Comparison of ENCODE assay signal across 8 cellular contexts in the genomic region with DNA sequence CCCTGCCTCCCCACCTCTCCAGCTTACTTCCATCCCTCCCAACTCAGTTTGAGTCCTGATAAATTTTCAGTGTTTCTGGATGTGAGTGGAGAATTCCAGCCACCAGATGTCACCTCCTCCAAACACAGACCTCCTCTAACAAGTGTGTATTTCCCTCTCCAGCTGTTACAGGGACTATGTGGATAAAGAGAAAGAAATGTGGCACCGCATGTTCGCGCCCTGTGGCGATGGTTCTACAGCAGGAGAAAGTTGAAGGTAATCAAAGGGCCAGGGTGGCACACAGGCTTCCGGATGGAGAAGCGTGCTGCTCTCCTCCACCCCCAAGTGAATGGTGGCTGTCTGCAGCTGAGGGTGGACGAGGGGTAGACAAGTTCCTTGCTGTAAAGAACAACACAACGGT. TPM values are rescaled to one million over a fixed set of nuclear protein-coding genes. Genes with fewer than 3 reads are reported as not detected.
DNase-seq lines count a peak whose midpoint lies in the region; ATAC-seq and TF ChIP-seq lines count a peak whose summit lies in the region.

No MANE protein-coding gene starts in this region.

- TF ChIP-seq CTCF in brain microvascular endothelial cell (IDR thresholded peaks at IDR 0.05; ENCODE audit: low read depth, low read length, missing control alignments) (peak; percentile 80), liver (IDR thresholded peaks at IDR 0.05; ENCODE audit: low read depth, low read length, missing input control) (peak; percentile 63), vagina (IDR thresholded peaks at IDR 0.05) (peak in 2 of 3 experiments; percentile 26 to 30)

- DNase-seq in NCI-H524 (lab: John Stamatoyannopoulos, UW) (peak; percentile 23 to 68), NCI-H524 treated with DMSO at 0.1 percent for 48 hours (lab: John Stamatoyannopoulos, UW) (no peak), brain microvascular endothelial cell (peak; percentile 68), vagina (ENCODE audit: extremely low spot score in 2 of 2) (no peak), cerebellum (ENCODE audit: low spot score) (no peak)
- DNase-seq in activated T-cell treated with anti-CD3 and anti-CD28 coated beads, Interleukin-2, amount 50 U/mL, for 72 hours = no peak

- H3K4me3 Mint-ChIP-seq in activated T-cell treated with anti-CD3 and anti-CD28 coated beads, Interleukin-2, amount 50 U/mL, for 72 hours = no peak overlapping the region

- no peak overlapping the region for H3K27ac Mint-ChIP-seq in activated T-cell treated with anti-CD3 and anti-CD28 coated beads, Interleukin-2, amount 50 U/mL, for 72 hours

- no peaks in the 10 kb centered on the region for H3K9me3 ChIP-seq in liver (ENCODE audit: control insufficient read depth in 4 of 4, low read length in 3 of 4)
- H3K9me3 ChIP-seq in vagina = no peaks in the 10 kb centered on the region

- no peaks in the 10 kb centered on the region for H3K27me3 ChIP-seq in brain microvascular endothelial cell (replicated peaks)
- no peaks in the 10 kb centered on the region for H3K27me3 ChIP-seq in liver (ENCODE audit: control insufficient read depth in 4 of 4, insufficient read depth in 4 of 4, low read length in 3 of 4)
- no peaks in the 10 kb centered on the region for H3K27me3 ChIP-seq in vagina

- no peak overlapping the region for H3K4me3 ChIP-seq in brain microvascular endothelial cell (ENCODE audit: low read depth, low read length)
- no peak overlapping the region for H3K4me3 ChIP-seq in liver (ENCODE audit: low read depth in 1 of 3, low read length in 3 of 3)
- no peak overlapping the region for H3K4me3 ChIP-seq in vagina

- no peaks in the 10 kb centered on the region for H3K27me3 Mint-ChIP-seq in activated T-cell treated with anti-CD3 and anti-CD28 coated beads, Interleukin-2, amount 50 U/mL, for 72 hours (ENCODE audit: low read depth)

- peaks cover 5% of the 10 kb centered on the region for H3K4me1 Mint-ChIP-seq in activated T-cell treated with anti-CD3 and anti-CD28 coated beads, Interleukin-2, amount 50 U/mL, for 72 hours (ENCODE audit: low read depth)

- H3K36me3 Mint-ChIP-seq in activated T-cell treated with anti-CD3 and anti-CD28 coated beads, Interleukin-2, amount 50 U/mL, for 72 hours (ENCODE audit: insufficient read depth in 2 of 2) = no peaks in the 10 kb centered on the region

- H3K9me3 Mint-ChIP-seq in activated T-cell treated with anti-CD3 and anti-CD28 coated beads, Interleukin-2, amount 50 U/mL, for 72 hours = no peaks in the 10 kb centered on the region

- no peaks in the 10 kb centered on the region for H3K36me3 ChIP-seq in brain microvascular endothelial cell (replicated peaks)
- no peaks in the 10 kb centered on the region for H3K36me3 ChIP-seq in liver (ENCODE audit: control insufficient read depth in 4 of 4, insufficient read depth in 3 of 4, low read depth in 1 of 4, low read length in 3 of 4)
- no peaks in the 10 kb centered on the region for H3K36me3 ChIP-seq in vagina

- intact Hi-C loops in vagina (cut with DNase I) = no loop called here

- 44% methylated on average over 8 of the region's 8 CpGs for WGBS in liver

- TF ChIP-seq RAD21 in liver (IDR thresholded peaks at IDR 0.05) = peak; percentile 86 to 92

- no peak overlapping the region for H3K27ac ChIP-seq in brain microvascular endothelial cell
- H3K27ac ChIP-seq in liver (ENCODE audit: low read depth in 1 of 2, low read length in 2 of 2) = no peak overlapping the region
- no peak overlapping the region for H3K27ac ChIP-seq in vagina

- no peak overlapping the region for H3K9ac ChIP-seq in liver (ENCODE audit: low read depth in 1 of 2, low read length in 2 of 2)

- H3K4me1 ChIP-seq in liver (ENCODE audit: control insufficient read depth in 4 of 4, insufficient read depth in 4 of 4, low read length in 3 of 4) = peaks cover 5 to 36% (median 20%) of the 10 kb centered on the region in 4 donors
- H3K4me1 ChIP-seq in vagina = peaks cover 14% of the 10 kb centered on the region

- in situ Hi-C loops in brain microvascular endothelial cell (cut with HindIII; ENCODE audit: low pct_ligation_motif_present, low sequenced_read_pairs) = no loop called here

- ATAC-seq in activated T-cell treated with anti-CD3 and anti-CD28 coated beads, Interleukin-2, amount 50 U/mL, for 72 hours (replicated peaks in 1 of 2) = no peak
- no peak for ATAC-seq in HG02885 (IDR thresholded peaks at IDR 0.05; ENCODE audit: poor library complexity, unreplicated experiment)

- no peak for TF ChIP-seq POLR2A in vagina (IDR thresholded peaks at IDR 0.05)

TF ChIP-seq in liver, 16 proteins besides CTCF, POLR2A, EP300 and RAD21:
- TF ChIP-seq SP1 (IDR thresholded peaks at IDR 0.05) = no peak
- no peak for TF ChIP-seq RXRA (IDR thresholded peaks at IDR 0.05)
- TF ChIP-seq FOXA2 (IDR thresholded peaks at IDR 0.05) = no peak
- TF ChIP-seq, protein P1, sequence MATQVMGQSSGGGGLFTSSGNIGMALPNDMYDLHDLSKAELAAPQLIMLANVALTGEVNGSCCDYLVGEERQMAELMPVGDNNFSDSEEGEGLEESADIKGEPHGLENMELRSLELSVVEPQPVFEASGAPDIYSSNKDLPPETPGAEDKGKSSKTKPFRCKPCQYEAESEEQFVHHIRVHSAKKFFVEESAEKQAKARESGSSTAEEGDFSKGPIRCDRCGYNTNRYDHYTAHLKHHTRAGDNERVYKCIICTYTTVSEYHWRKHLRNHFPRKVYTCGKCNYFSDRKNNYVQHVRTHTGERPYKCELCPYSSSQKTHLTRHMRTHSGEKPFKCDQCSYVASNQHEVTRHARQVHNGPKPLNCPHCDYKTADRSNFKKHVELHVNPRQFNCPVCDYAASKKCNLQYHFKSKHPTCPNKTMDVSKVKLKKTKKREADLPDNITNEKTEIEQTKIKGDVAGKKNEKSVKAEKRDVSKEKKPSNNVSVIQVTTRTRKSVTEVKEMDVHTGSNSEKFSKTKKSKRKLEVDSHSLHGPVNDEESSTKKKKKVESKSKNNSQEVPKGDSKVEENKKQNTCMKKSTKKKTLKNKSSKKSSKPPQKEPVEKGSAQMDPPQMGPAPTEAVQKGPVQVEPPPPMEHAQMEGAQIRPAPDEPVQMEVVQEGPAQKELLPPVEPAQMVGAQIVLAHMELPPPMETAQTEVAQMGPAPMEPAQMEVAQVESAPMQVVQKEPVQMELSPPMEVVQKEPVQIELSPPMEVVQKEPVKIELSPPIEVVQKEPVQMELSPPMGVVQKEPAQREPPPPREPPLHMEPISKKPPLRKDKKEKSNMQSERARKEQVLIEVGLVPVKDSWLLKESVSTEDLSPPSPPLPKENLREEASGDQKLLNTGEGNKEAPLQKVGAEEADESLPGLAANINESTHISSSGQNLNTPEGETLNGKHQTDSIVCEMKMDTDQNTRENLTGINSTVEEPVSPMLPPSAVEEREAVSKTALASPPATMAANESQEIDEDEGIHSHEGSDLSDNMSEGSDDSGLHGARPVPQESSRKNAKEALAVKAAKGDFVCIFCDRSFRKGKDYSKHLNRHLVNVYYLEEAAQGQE (IDR thresholded peaks at IDR 0.05) = no peak
- no peak for TF ChIP-seq GABPA (IDR thresholded peaks at IDR 0.05 in 1 of 2, conservative IDR thresholded peaks at IDR 0.05 in 1 of 2)

RNA-seq across cellular contexts. Expression of a gene that starts 14.7 kb away (rescaled TPM):
- total RNA-seq in liver (not detected), vagina (not detected), cerebellum (not detected)
- polyA plus RNA-seq in liver = not detected
- not detected for total RNA-seq in activated T-cell treated with anti-CD3 and anti-CD28 coated beads, Interleukin-2, amount 50 U/mL, for 72 hours

RNA-seq across cellular contexts. Expression of a gene that starts 14.8 kb away (rescaled TPM):
- total RNA-seq in liver = under 1 TPM; 0.14 to 0.17 TPM
- polyA plus RNA-seq in liver = 1 to 10 TPM in 1 of 2 donors, under 1 TPM in 1; 0.14 to 1.4 TPM
- not detected for total RNA-seq in vagina
- total RNA-seq in activated T-cell treated with anti-CD3 and anti-CD28 coated beads, Interleukin-2, amount 50 U/mL, for 72 hours = not detected
- total RNA-seq in cerebellum = not detected

RNA-seq across cellular contexts. Expression of a gene that starts 34.0 kb away (rescaled TPM):
- 10 to 100 TPM in 1 of 2 donors, 1 to 10 TPM in 1; 9.0 to 12.4 TPM for total RNA-seq in liver
- 10 to 100 TPM in 1 of 2 donors, 1 to 10 TPM in 1; 7.2 to 11.7 TPM for polyA plus RNA-seq in liver
- 25.3 TPM for total RNA-seq in vagina
- total RNA-seq in activated T-cell treated with anti-CD3 and anti-CD28 coated beads, Interleukin-2, amount 50 U/mL, for 72 hours = 10 to 100 TPM; 53.5 to 60.5 TPM
- total RNA-seq in cerebellum = 12.3 TPM

Comparison
In these comparisons a context has a peak if more than half of its experiments do, and no peak if none do; other contexts are left out.
1. DNase-seq: peak in NCI-H524 (2 of 2) and brain microvascular endothelial cell (single experiment); none in NCI-H524 treated with DMSO at 0.1 percent for 48 hours (single experiment), vagina (0 of 2), activated T-cell treated with anti-CD3 and anti-CD28 coated beads, Interleukin-2, amount 50 U/mL, for 72 hours (0 of 2) and cerebellum (single experiment).
2. CTCF ChIP-seq: peak in every context shown above with its lines; median percentile 80 in brain microvascular endothelial cell; 63 in liver; 28 in vagina.